8 cellular contexts compared by ENCODE assay signal in genomic region chr14:44897844-44898151, GRCh38.
DNase-seq lines count a peak whose midpoint lies in the region; ATAC-seq and TF ChIP-seq lines count a peak whose summit lies in the region.

No MANE protein-coding gene starts in this region.

- H2AFZ ChIP-seq in neural cell (ENCODE audit: low read depth, low read length) = peak overlapping the region; percentile 48

- no peak for TF ChIP-seq RAD21 in neural cell (conservative IDR thresholded peaks at IDR 0.05)

- H4K20me1 ChIP-seq in neural cell (ENCODE audit: insufficient read depth) = no peaks in the 10 kb centered on the region

- H3K27ac ChIP-seq in CD4-positive, alpha-beta T cell (ENCODE audit: low read depth, low read length) = peak overlapping the region; percentile 85
- peak overlapping the region; percentile 88 to 99 (median 96) for H3K27ac ChIP-seq in dorsolateral prefrontal cortex
- H3K27ac ChIP-seq in neural cell (ENCODE audit: low read length) = no peak overlapping the region

- POLR2A ChIA-PET in CD4-positive, alpha-beta T cell (lab: Charles Lee) = interaction anchor here (2.0 to 3.2 kb wide), 3 partner anchors 64 to 237 kb away, joined by 11 to 119 read pairs (median 31); partner anchors contain the start of genes FANCM, FKBP3, KLHL28 and PRPF39

- H3F3A ChIP-seq in neural cell (ENCODE audit: insufficient read depth, low read length, poor library complexity, severe bottlenecking) = no peaks in the 10 kb centered on the region

- TF ChIP-seq CTCF in CD4-positive, alpha-beta T cell (IDR thresholded peaks at IDR 0.05) = no peak
- TF ChIP-seq CTCF in dorsolateral prefrontal cortex (IDR thresholded peaks at IDR 0.05 in 54 of 56, conservative IDR thresholded peaks at IDR 0.05 in 2 of 56; ENCODE audit: low read depth in 1 of 56, partially characterized antibody in 56 of 56) (peak in 2 of 56 donors; percentile 3 to 6), neural cell (IDR thresholded peaks at IDR 0.05; ENCODE audit: poor library complexity, severe bottlenecking) (no peak)

- no peaks in the 10 kb centered on the region for H3K9me2 ChIP-seq in neural cell (ENCODE audit: insufficient read depth, low read length)

- CTCF ChIA-PET in CD4-positive, alpha-beta T cell (lab: Charles Lee) = interaction anchor here (1.3 kb wide), 1 partner anchor 356 kb away, joined by 3 read pairs; the partner anchor contains the start of gene MIS18BP1

- H3K4me3 ChIP-seq in dorsolateral prefrontal cortex (peak overlapping the region; percentile 60 to 98 (median 89)), neural cell (ENCODE audit: low read length) (peak overlapping the region; percentile 84)

- H3K4me3 Mint-ChIP-seq in CD4-positive, alpha-beta T cell = peak overlapping the region; percentile 87

- H3K9me3 Mint-ChIP-seq in CD4-positive, alpha-beta T cell = no peaks in the 10 kb centered on the region

- TF ChIP-seq EP300 in neural cell (conservative IDR thresholded peaks at IDR 0.05; ENCODE audit: poor library complexity, severe bottlenecking) = no peak

- H3K27me3 ChIP-seq in CD4-positive, alpha-beta T cell (ENCODE audit: control insufficient read depth, insufficient read depth, low read length) = no peaks in the 10 kb centered on the region
- H3K27me3 ChIP-seq in dorsolateral prefrontal cortex (no peaks in the 10 kb centered on the region), neural cell (ENCODE audit: insufficient read depth, low read depth, low read length) (no peaks in the 10 kb centered on the region)

- DNase-seq in CD4-positive, alpha-beta T cell = no peak
- peak; percentile 67 to 72 for DNase-seq in Kasumi-1 (lab: John Stamatoyannopoulos, UW)
- DNase-seq in dorsolateral prefrontal cortex = no peak
- no peak for DNase-seq in HuH-7 (ENCODE audit: low spot score)

- peak overlapping the region; percentile 78 for H3K9ac ChIP-seq in neural cell (ENCODE audit: low read length)

- peak overlapping the region; percentile 96 for H3K27ac Mint-ChIP-seq in CD4-positive, alpha-beta T cell

- H3K27me3 Mint-ChIP-seq in CD4-positive, alpha-beta T cell = no peaks in the 10 kb centered on the region

- H3K36me3 Mint-ChIP-seq in CD4-positive, alpha-beta T cell (ENCODE audit: low read depth) = peaks cover 11% of the 10 kb centered on the region

- intact Hi-C loops in CD4-positive, alpha-beta T cell (cut with DNase I, micrococcal nuclease) = loop anchor here (1.0 to 5.0 kb wide), 7 partner anchors 65 to 357 kb away; partner anchors contain the start of genes FANCM (in 1 of the 2), FKBP3 (in 1 of the 2), MIS18BP1 (in 1 of the 2) and PRPF39 (in 1 of the 2)
- intact Hi-C loops in dorsolateral prefrontal cortex (cut with DNase I) = loop anchor here (1.0 to 10.0 kb wide), 5 partner anchors 65 to 237 kb away; partner anchors contain the start of genes FKBP3 (in 2 of the 2), TOGARAM1 (in 2 of the 2), FANCM (in 1 of the 2) and KLHL28 (in 1 of the 2)

- H3K36me3 ChIP-seq in neural cell (ENCODE audit: insufficient read depth, low read length) = no peaks in the 10 kb centered on the region

- no peak for ATAC-seq in CD4-positive, alpha-beta T cell (ENCODE audit: poor library complexity)
- no peak for ATAC-seq in HG03571 (IDR thresholded peaks at IDR 0.05; ENCODE audit: unreplicated experiment)
- no peak for ATAC-seq in HG02798 (IDR thresholded peaks at IDR 0.05; ENCODE audit: poor library complexity, unreplicated experiment)
- ATAC-seq in GM21447 (IDR thresholded peaks at IDR 0.05; ENCODE audit: unreplicated experiment) = no peak

- H3K4me1 Mint-ChIP-seq in CD4-positive, alpha-beta T cell (ENCODE audit: low read depth) = peaks cover 39% of the 10 kb centered on the region

- no peaks in the 10 kb centered on the region for H3K9me3 ChIP-seq in CD4-positive, alpha-beta T cell (ENCODE audit: control insufficient read depth, low read length)
- H3K9me3 ChIP-seq in neural cell (ENCODE audit: low read length) = no peaks in the 10 kb centered on the region

- H3K4me2 ChIP-seq in neural cell (ENCODE audit: low read length) = peak overlapping the region; percentile 87

- no peaks in the 10 kb centered on the region for H3K79me2 ChIP-seq in neural cell (replicated peaks; ENCODE audit: insufficient read depth, low read length)

TF ChIP-seq in neural cell, 6 proteins besides CTCF, POLR2A, EP300 and RAD21:
- TF ChIP-seq EZH2 (IDR thresholded peaks at IDR 0.05; ENCODE audit: borderline replicate concordance, insufficient read depth, low read length, poor library complexity, severe bottlenecking) (no peak), SMC3 (conservative IDR thresholded peaks at IDR 0.05; ENCODE audit: poor library complexity) (no peak), TAF1 (IDR thresholded peaks at IDR 0.05; ENCODE audit: low read depth) (no peak), POLR2AphosphoS5 (IDR thresholded peaks at IDR 0.05) (no peak), REST (IDR thresholded peaks at IDR 0.05; ENCODE audit: borderline replicate concordance) (no peak), MXI1 (conservative IDR thresholded peaks at IDR 0.05; ENCODE audit: poor library complexity, severe bottlenecking) (no peak)

Comparison
In these comparisons a context has a peak if more than half of its experiments do, and no peak if none do; other contexts are left out.
1. DNase-seq: peak in Kasumi-1 (2 of 2); none in CD4-positive, alpha-beta T cell (0 of 10), dorsolateral prefrontal cortex (0 of 10) and HuH-7 (single experiment).